Comparison of ENCODE assay signal across 8 cellular contexts in genomic region chr2:25878361-25879132, GRCh38. TPM values are rescaled to one million over a fixed set of nuclear protein-coding genes. Genes with fewer than 3 reads are reported as not detected.
DNase-seq lines count a peak whose midpoint lies in the region; ATAC-seq, FAIRE-seq and TF ChIP-seq lines count a peak whose summit lies in the region.

Gene ASXL2 (minus strand): TSS chr2:25878487. CDS start chr2:25878222, 265 bp downstream.

- H3K9me3 Mint-ChIP-seq in natural killer cell treated with Interleukin-12 subunit alpha and Interleukin-12 subunit beta and Interleukin-15 and Interleukin-18, amount 100 ng/mL, for 72 hours, result no peaks in the 10 kb centered on the region

- peaks cover 30 to 43% of the 10 kb centered on the region in 2 donors for H3K4me1 Mint-ChIP-seq in natural killer cell treated with Interleukin-12 subunit alpha and Interleukin-12 subunit beta and Interleukin-15 and Interleukin-18, amount 100 ng/mL, for 72 hours (ENCODE audit: low read depth in 2 of 2)

- peaks cover 4% of the 10 kb centered on the region for H3K36me3 Mint-ChIP-seq in natural killer cell treated with Interleukin-12 subunit alpha and Interleukin-12 subunit beta and Interleukin-15 and Interleukin-18, amount 100 ng/mL, for 72 hours

- peak; percentile 97 for FAIRE-seq in H54 (lab: Jason Lieb, UNC)

- peaks cover 47% of the 10 kb centered on the region for H3K79me2 ChIP-seq in Loucy (ENCODE audit: insufficient read depth, low read length)

- peak; percentile 97 to 98 for ATAC-seq in natural killer cell treated with Interleukin-12 subunit alpha and Interleukin-12 subunit beta and Interleukin-15 and Interleukin-18, amount 100 ng/mL, for 72 hours
- ATAC-seq in stimulated activated naive CD8-positive, alpha-beta T cell treated with anti-CD3 and anti-CD28 coated beads, Interleukin-15, Interleukin-2, amounts not matched to agents 100 U/mL and 50 U/mL, for 24 hours, result peak; percentile 92

- peak within 1 kb of the TSS; percentile 90 for H2AFZ ChIP-seq in Loucy (ENCODE audit: low read length)

- TF ChIP-seq POLR2A in H54 (IDR thresholded peaks at IDR 0.05; ENCODE audit: low read depth, low read length) (peak; percentile 64), Raji (IDR thresholded peaks at IDR 0.05; ENCODE audit: insufficient read depth, low read depth, low read length) (peak; percentile 94)

- H3K36me3 ChIP-seq in Loucy (ENCODE audit: insufficient read depth, low read length), result no peaks in the 10 kb centered on the region; the same call in 1 of the 2 replicates

- H3K4me1 ChIP-seq in Loucy (ENCODE audit: insufficient read depth, low read length, poor library complexity, severe bottlenecking), result peaks cover 49% of the 10 kb centered on the region

- no peaks in the 10 kb centered on the region for H3F3A ChIP-seq in Loucy (ENCODE audit: low read depth)

- peaks cover 27% of the 10 kb centered on the region for H4K20me1 ChIP-seq in Loucy (ENCODE audit: insufficient read depth, low read length, poor library complexity, severe bottlenecking)

- peak within 1 kb of the TSS; percentile 89 for H3K9ac ChIP-seq in Loucy (ENCODE audit: low read depth, low read length, poor library complexity, severe bottlenecking)

- H3K4me3 Mint-ChIP-seq in natural killer cell treated with Interleukin-12 subunit alpha and Interleukin-12 subunit beta and Interleukin-15 and Interleukin-18, amount 100 ng/mL, for 72 hours, result peak within 1 kb of the TSS; percentile 92

- no peak for TF ChIP-seq CTCF in Loucy (conservative IDR thresholded peaks at IDR 0.05; ENCODE audit: low read length)
- no peak for TF ChIP-seq CTCF in fibroblast of pulmonary artery (IDR thresholded peaks at IDR 0.05; ENCODE audit: low read length, missing control alignments)

- peak within 1 kb of the TSS; percentile 85 to 89 for H3K27ac Mint-ChIP-seq in natural killer cell treated with Interleukin-12 subunit alpha and Interleukin-12 subunit beta and Interleukin-15 and Interleukin-18, amount 100 ng/mL, for 72 hours

- peaks cover 0 to 7% of the 10 kb centered on the region in 2 donors for H3K27me3 Mint-ChIP-seq in natural killer cell treated with Interleukin-12 subunit alpha and Interleukin-12 subunit beta and Interleukin-15 and Interleukin-18, amount 100 ng/mL, for 72 hours

- DNase-seq in EL (peak; percentile 97), H54 (ENCODE audit: insufficient read length, low spot score) (peak; percentile 90), fibroblast of pulmonary artery (ENCODE audit: low read depth) (peak; percentile 97)
- DNase-seq in activated T-helper 9 cell treated with anti-CD3 and anti-CD28 coated beads, Interleukin-2, amount 50 U/mL, for 16 hours (ENCODE audit: low read depth), result peak; percentile 96
- peak; percentile 99 for DNase-seq in natural killer cell treated with Interleukin-12 subunit alpha and Interleukin-12 subunit beta and Interleukin-15 and Interleukin-18, amount 100 ng/mL, for 72 hours (ENCODE audit: low spot score)
- DNase-seq in stimulated activated naive CD8-positive, alpha-beta T cell treated with anti-CD3 and anti-CD28 coated beads, Interleukin-15, Interleukin-2, amounts not matched to agents 100 U/mL and 50 U/mL, for 24 hours, result peak; percentile 98

- H3K4me2 ChIP-seq in Loucy (ENCODE audit: low read depth, low read length, poor library complexity, severe bottlenecking), result peak within 1 kb of the TSS; percentile 93

- H3K9me3 ChIP-seq in Loucy (ENCODE audit: insufficient read depth, low read depth, low read length), result no peaks in the 10 kb centered on the region

- peaks cover 6% of the 10 kb centered on the region for H3K27me3 ChIP-seq in Loucy (ENCODE audit: insufficient read depth, low read length, poor library complexity, severe bottlenecking)

- H3K4me3 ChIP-seq in Loucy (ENCODE audit: low read length, poor library complexity, severe bottlenecking), result peak within 1 kb of the TSS; percentile 87
- H3K4me3 ChIP-seq in fibroblast of pulmonary artery (replicated peaks; ENCODE audit: low read depth, low read length), result peak within 1 kb of the TSS; percentile 72

- H3K9me2 ChIP-seq in Loucy (replicated peaks; ENCODE audit: low read depth, low read length), result no peaks in the 10 kb centered on the region

RNA-seq across cellular contexts. Expression of gene ASXL2, which starts in this region (rescaled TPM):
- total RNA-seq in natural killer cell treated with Interleukin-12 subunit alpha and Interleukin-12 subunit beta and Interleukin-15 and Interleukin-18, amount 100 ng/mL, for 72 hours, result 10 to 100 TPM; 37.2 to 38.8 TPM

Comparison
In these comparisons a context has a peak if more than half of its experiments do, and no peak if none do; other contexts are left out.
1. Peak in every context shown above with its lines: DNase-seq, ATAC-seq and H3K4me3 ChIP-seq.